Comparison of ENCODE assay signal across 25 cellular contexts in genomic region chr18:22280453-22280750, GRCh38.
DNase-seq lines count a peak whose midpoint lies in the region; ATAC-seq and TF ChIP-seq lines count a peak whose summit lies in the region.
"Had no signal": no experiment of that assay in that cellular context is flagged by ENCODE, and none has a peak within 500 bp of the region (broad histone marks: within the 10 kb centered on the region; RNA-seq: fewer than 3 reads in every experiment).

No MANE protein-coding gene starts in this region.

- H3K4me3 Mint-ChIP-seq in central memory CD8-positive, alpha-beta T cell = no peak overlapping the region
- no peak overlapping the region for H3K4me3 Mint-ChIP-seq in nephron
- H3K4me3 Mint-ChIP-seq in activated T-helper 17 cell treated with anti-CD3 and anti-CD28 coated beads, Interleukin-2, amount 50 U/mL, for 72 hours = no peak overlapping the region
- H3K4me3 Mint-ChIP-seq: CD4-positive, CD25-positive, alpha-beta regulatory T cell; HFFc6; IgD-negative memory B cell had no signal

- WGBS in heart left ventricle, 4 donors = 93 to 95% (median 94%) methylated on average over 1 of the region's 1 CpG

- TF ChIP-seq CTCF in heart left ventricle (IDR thresholded peaks at IDR 0.05) = no peak
- no peak for TF ChIP-seq CTCF in BJ (IDR thresholded peaks at IDR 0.05; ENCODE audit: insufficient read depth, low read depth, low read length)
- no peak for TF ChIP-seq CTCF in nephron (IDR thresholded peaks at IDR 0.05; ENCODE audit: unreplicated experiment in 3 of 3)

- H3K27me3 ChIP-seq in heart left ventricle (no peaks in the 10 kb centered on the region), BJ (ENCODE audit: control insufficient read depth, insufficient read depth, low read length) (no peaks in the 10 kb centered on the region)
- H3K27me3 ChIP-seq: BLaER1 had no signal

- H3K4me3 ChIP-seq in heart left ventricle = no peak overlapping the region
- H3K4me3 ChIP-seq in BJ (ENCODE audit: low read depth, low read length) = no peak overlapping the region
- H3K4me3 ChIP-seq: BLaER1, GM12878, HAP-1, PC-9, SK-N-MC had no signal

- H3K36me3 ChIP-seq in heart left ventricle (no peaks in the 10 kb centered on the region), BJ (ENCODE audit: control insufficient read depth, insufficient read depth, low read length) (no peaks in the 10 kb centered on the region)
- H3K36me3 ChIP-seq: BLaER1, HAP-1 had no signal

- intact Hi-C loops in heart left ventricle (cut with DNase I) (loop anchor here in 6 of 10 donors (5.0 to 10.0 kb wide), 5 partner anchors 37 to 286 kb away; partner anchors contain the start of gene GATA6 (in 1 of the 6)), left cardiac atrium (cut with DNase I) (no loop called here)

- no peak for TF ChIP-seq POLR2A in heart left ventricle (IDR thresholded peaks at IDR 0.05)

- H3K9me3 Mint-ChIP-seq in central memory CD8-positive, alpha-beta T cell = no peaks in the 10 kb centered on the region
- H3K9me3 Mint-ChIP-seq in nephron = no peaks in the 10 kb centered on the region
- H3K9me3 Mint-ChIP-seq in activated T-helper 17 cell treated with anti-CD3 and anti-CD28 coated beads, Interleukin-2, amount 50 U/mL, for 72 hours = peaks cover 5% of the 10 kb centered on the region
- H3K9me3 Mint-ChIP-seq: HFFc6 had no signal

- H3K36me3 Mint-ChIP-seq in central memory CD8-positive, alpha-beta T cell (ENCODE audit: insufficient read depth) = peaks cover 10% of the 10 kb centered on the region
- H3K36me3 Mint-ChIP-seq in nephron (ENCODE audit: low read depth) = no peaks in the 10 kb centered on the region
- H3K36me3 Mint-ChIP-seq in activated T-helper 17 cell treated with anti-CD3 and anti-CD28 coated beads, Interleukin-2, amount 50 U/mL, for 72 hours (ENCODE audit: low read depth) = no peaks in the 10 kb centered on the region
- H3K36me3 Mint-ChIP-seq: CD4-positive, CD25-positive, alpha-beta regulatory T cell; IgD-negative memory B cell had no signal

- DNase-seq in heart left ventricle (no peak), left cardiac atrium (no peak), BJ (ENCODE audit: low read depth) (peak; percentile 7), COR-L47 (lab: John Stamatoyannopoulos, UW) (no peak)
- DNase-seq in central memory CD8-positive, alpha-beta T cell (ENCODE audit: low spot score in 2 of 2) = no peak
- DNase-seq: CD4-positive, CD25-positive, alpha-beta regulatory T cell; GOT3; HFFc6; MM.1S; NCI-H2029; NCI-H446 treated with DMSO at 0.1 percent for 48 hours; NCI-H526; PC-9; RPMI8226; SHP77 treated with DMSO at 0.1 percent for 48 hours had no signal

- H3K27me3 Mint-ChIP-seq in central memory CD8-positive, alpha-beta T cell = no peaks in the 10 kb centered on the region
- no peaks in the 10 kb centered on the region for H3K27me3 Mint-ChIP-seq in nephron (ENCODE audit: low read depth)
- H3K27me3 Mint-ChIP-seq in activated T-helper 17 cell treated with anti-CD3 and anti-CD28 coated beads, Interleukin-2, amount 50 U/mL, for 72 hours = peaks cover 4% of the 10 kb centered on the region
- H3K27me3 Mint-ChIP-seq: CD4-positive, CD25-positive, alpha-beta regulatory T cell had no signal

- POLR2A ChIA-PET in BJ (lab: Charles Lee) = interaction anchor here (0.6 kb wide), 1 partner anchor 70 kb away, joined by 4 read pairs; no protein-coding TSS in a partner anchor

- peaks cover 28% of the 10 kb centered on the region for H3K4me1 Mint-ChIP-seq in central memory CD8-positive, alpha-beta T cell
- peaks cover 20% of the 10 kb centered on the region for H3K4me1 Mint-ChIP-seq in nephron
- H3K4me1 Mint-ChIP-seq in activated T-helper 17 cell treated with anti-CD3 and anti-CD28 coated beads, Interleukin-2, amount 50 U/mL, for 72 hours = no peaks in the 10 kb centered on the region
- H3K4me1 Mint-ChIP-seq: IgD-negative memory B cell had no signal

- no peak for ATAC-seq in heart left ventricle
- ATAC-seq in left cardiac atrium = no peak
- no peak for ATAC-seq in central memory CD8-positive, alpha-beta T cell (replicated peaks; ENCODE audit: extremely low read depth, poor library complexity, severe bottlenecking)
- no peak for ATAC-seq in GM19035 (IDR thresholded peaks at IDR 0.05; ENCODE audit: unreplicated experiment)
- ATAC-seq in activated T-helper 17 cell treated with anti-CD3 and anti-CD28 coated beads, Interleukin-2, amount 50 U/mL, for 72 hours (replicated peaks) = no peak
- ATAC-seq: GM12878 had no signal

- H3K9me3 ChIP-seq in heart left ventricle = no peaks in the 10 kb centered on the region
- H3K9me3 ChIP-seq: BLaER1, HAP-1 had no signal

- CTCF ChIA-PET in BJ (lab: Yijun Ruan, JAX) = no interaction called here

- peak overlapping the region; percentile 73 for H3K27ac Mint-ChIP-seq in central memory CD8-positive, alpha-beta T cell (ENCODE audit: low read depth)
- H3K27ac Mint-ChIP-seq in nephron = peak overlapping the region in 2 of 3 experiments; percentile 13 to 35
- no peak overlapping the region for H3K27ac Mint-ChIP-seq in activated T-helper 17 cell treated with anti-CD3 and anti-CD28 coated beads, Interleukin-2, amount 50 U/mL, for 72 hours
- H3K27ac Mint-ChIP-seq: HFFc6 had no signal

- peaks cover 0 to 54% (median 17%) of the 10 kb centered on the region in 12 donors for H3K4me1 ChIP-seq in heart left ventricle
- H3K4me1 ChIP-seq: BLaER1 had no signal

- H3K27ac ChIP-seq in heart left ventricle = peak overlapping the region in 7 of 12 donors; percentile 66 to 95 (median 91)
- H3K27ac ChIP-seq: 22Rv1, BLaER1, KMS-11, PC-9, SK-N-MC had no signal

Comparison
In these comparisons a context has a peak if more than half of its experiments do, and no peak if none do; other contexts are left out.
1. intact Hi-C loops: an anchor here in heart left ventricle (5.0 to 10.0 kb wide); none called in left cardiac atrium.